In genomic region chr11:11787305-11788066, GRCh38 we compare ENCODE assay signal across 8 cellular contexts. TPM values are rescaled to one million over a fixed set of nuclear protein-coding genes. Genes with fewer than 3 reads are reported as not detected.
DNase-seq lines count a peak whose midpoint lies in the region; ATAC-seq and TF ChIP-seq lines count a peak whose summit lies in the region.

No MANE protein-coding gene starts in this region.

- TF ChIP-seq CTCF in GM10266 (IDR thresholded peaks at IDR 0.05; ENCODE audit: control insufficient read depth, insufficient read depth, low read depth, missing control alignments) (peak; percentile 85), lung (IDR thresholded peaks at IDR 0.05; ENCODE audit: control extremely low read depth, extremely low read depth) (peak; percentile 94)

- 57 to 62% methylated on average over 7 of the region's 7 CpGs for WGBS in lung, 2 donors

- H3K4me1 ChIP-seq in lung (ENCODE audit: control insufficient read depth in 2 of 2, insufficient read depth in 2 of 2, low read length in 2 of 2): no peaks in the 10 kb centered on the region

- H3K4me3 ChIP-seq in lung: no peak overlapping the region

- DNase-seq in GM10266 (ENCODE audit: extremely low spot score): peak; percentile 51
- peak; percentile 74 for DNase-seq in NCI-H526 treated with DMSO at 0.1 percent for 48 hours (lab: John Stamatoyannopoulos, UW)
- DNase-seq in activated CD4-positive, alpha-beta T cell treated with anti-CD3 and anti-CD28 coated beads, Interleukin-2, amount 50 U/mL, for 1 hour: peak; percentile 72
- peak; percentile 59 to 74 for DNase-seq in dermis microvascular lymphatic vessel endothelial cell (ENCODE audit: low read depth in 2 of 2)
- peak; percentile 76 for DNase-seq in lung (ENCODE audit: low spot score)
- DNase-seq in stimulated activated CD8-positive, alpha-beta memory T cell treated with anti-CD3 and anti-CD28 coated beads, Interleukin-15, amount 100 ng/mL, for 24 hours (ENCODE audit: low read depth): peak; percentile 16

- no peaks in the 10 kb centered on the region for H3K9me3 ChIP-seq in lung (ENCODE audit: control insufficient read depth in 2 of 2, insufficient read depth in 1 of 2, low read length in 1 of 2)

- no peak overlapping the region for H3K27ac ChIP-seq in lung (ENCODE audit: low read depth in 1 of 2, low read length in 1 of 2)

- H3K27me3 ChIP-seq in lung (ENCODE audit: control insufficient read depth, insufficient read depth): no peaks in the 10 kb centered on the region

- no peaks in the 10 kb centered on the region for H3K36me3 ChIP-seq in lung (ENCODE audit: control insufficient read depth in 2 of 2, insufficient read depth in 2 of 2, low read length in 2 of 2)

- ATAC-seq in HG02938 (IDR thresholded peaks at IDR 0.05; ENCODE audit: unreplicated experiment) (peak; percentile 76), lung (ENCODE audit: insufficient read depth, low FRiP score) (peak; percentile 67), HG03432 (IDR thresholded peaks at IDR 0.05; ENCODE audit: unreplicated experiment) (no peak)

RNA-seq across cellular contexts. Expression of gene USP47, which starts 54.3 kb away (rescaled TPM):
- total RNA-seq in dermis microvascular lymphatic vessel endothelial cell (55.3 and 56.4 TPM in 2 replicates), lung (100 to 1,000 TPM in 1 of 2 donors, 10 to 100 TPM in 1; 39.0 to 183 TPM)
- polyA plus RNA-seq in lung: 10 to 100 TPM; 20.4 to 24.8 TPM

Comparison
In these comparisons a context has a peak if more than half of its experiments do, and no peak if none do; other contexts are left out.
1. DNase-seq: peak in every context shown above with its lines; median percentile 76 in lung; 74 in NCI-H526 treated with DMSO at 0.1 percent for 48 hours; 72 in activated CD4-positive, alpha-beta T cell treated with anti-CD3 and anti-CD28 coated beads, Interleukin-2, amount 50 U/mL, for 1 hour; 66 in dermis microvascular lymphatic vessel endothelial cell; 51 in GM10266; 16 in stimulated activated CD8-positive, alpha-beta memory T cell treated with anti-CD3 and anti-CD28 coated beads, Interleukin-15, amount 100 ng/mL, for 24 hours.